Comparison of ENCODE assay signal across 36 cellular contexts in genomic region chr15:31047437-31047836, GRCh38. TPM values are rescaled to one million over a fixed set of nuclear protein-coding genes. Genes with fewer than 3 reads are reported as not detected.
"Had no signal": no experiment of that assay in that cellular context is flagged by ENCODE, and none has a peak within 500 bp of the region (broad histone marks: within the 10 kb centered on the region; RNA-seq: fewer than 3 reads in every experiment).

No MANE protein-coding gene starts in this region.

- H3K36me3 Mint-ChIP-seq: activated naive CD4-positive, alpha-beta T cell treated with anti-CD3 and anti-CD28 coated beads, Interleukin-2, amount 50 U/mL, for 24 hours had no signal

- DNase-seq: activated CD4-positive, alpha-beta T cell treated with anti-CD3 and anti-CD28 coated beads, Interleukin-2, amount 10 ng/mL, durations not matched to agents 24 days and 14 days; activated CD4-positive, alpha-beta T cell treated with anti-CD3 and anti-CD28 coated beads, Interleukin-2, amount 50 U/mL, for 4 hours; activated CD8-positive, alpha-beta T cell treated with anti-CD3 and anti-CD28 coated beads for 36 hours; activated effector memory CD4-positive, alpha-beta T cell treated with anti-CD3 and anti-CD28 coated beads, Interleukin-2, amount 50 U/mL, for 16 hours; activated naive CD4-positive, alpha-beta T cell; activated naive CD8-positive, alpha-beta T cell treated with anti-CD3 and anti-CD28 coated beads, Interleukin-2, amount 10 ng/mL, durations not matched to agents 7 days and 5 days; activated T-cell treated with anti-CD3 and anti-CD28 coated beads, Interleukin-2, amount 50 U/mL, for 1 hour; activated T-cell treated with anti-CD3 and anti-CD28 coated beads, Interleukin-2, amount 50 U/mL, for 72 hours; amygdala; Kasumi-1; KG1; MM.1S; MV-4-11; NCI-H1092; NCI-H1436 treated with DMSO at 0.1 percent for 48 hours; NCI-H1694 treated with DMSO at 0.1 percent for 48 hours; NCI-H2029; NCI-H2171; NCI-H510A; NCI-H526; NCI-H748 treated with DMSO at 0.1 percent for 48 hours; NK-92 treated with Interleukin-12 subunit alpha and Interleukin-12 subunit beta, amount 100 ng/mL, for 24 hours; PC-3; Peyer's patch; SW 1271; T-helper 1 cell; T-helper 2 cell; T-helper 9 cell had no signal

- H3K27ac Mint-ChIP-seq: activated CD4-positive, alpha-beta T cell treated with anti-CD3 and anti-CD28 coated beads, Interleukin-2, amount 10 ng/mL, durations not matched to agents 24 days and 14 days; activated CD8-positive, alpha-beta T cell treated with anti-CD3 and anti-CD28 coated beads for 36 hours; activated naive CD4-positive, alpha-beta T cell treated with anti-CD3 and anti-CD28 coated beads, Interleukin-2, amount 50 U/mL, for 24 hours; activated naive CD8-positive, alpha-beta T cell treated with anti-CD3 and anti-CD28 coated beads, Interleukin-2, amount 10 ng/mL, durations not matched to agents 7 days and 5 days; activated T-cell treated with anti-CD3 and anti-CD28 coated beads, Interleukin-2, amount 50 U/mL, for 72 hours; activated T-helper 17 cell treated with anti-CD3 and anti-CD28 coated beads, Interleukin-2, amount 50 U/mL, for 72 hours had no signal

- H3K4me3 Mint-ChIP-seq: activated CD4-positive, alpha-beta T cell treated with anti-CD3 and anti-CD28 coated beads, Interleukin-2, amount 10 ng/mL, durations not matched to agents 24 days and 14 days; activated CD8-positive, alpha-beta T cell treated with anti-CD3 and anti-CD28 coated beads for 36 hours; activated naive CD4-positive, alpha-beta T cell treated with anti-CD3 and anti-CD28 coated beads, Interleukin-2, amount 50 U/mL, for 24 hours; activated naive CD8-positive, alpha-beta T cell treated with anti-CD3 and anti-CD28 coated beads, Interleukin-2, amount 10 ng/mL, durations not matched to agents 7 days and 5 days; activated T-cell treated with anti-CD3 and anti-CD28 coated beads, Interleukin-2, amount 50 U/mL, for 72 hours; activated T-helper 17 cell treated with anti-CD3 and anti-CD28 coated beads, Interleukin-2, amount 50 U/mL, for 72 hours had no signal

- H3K9me3 Mint-ChIP-seq: activated CD4-positive, alpha-beta T cell treated with anti-CD3 and anti-CD28 coated beads, Interleukin-2, amount 10 ng/mL, durations not matched to agents 24 days and 14 days; activated CD8-positive, alpha-beta T cell treated with anti-CD3 and anti-CD28 coated beads for 36 hours; activated naive CD4-positive, alpha-beta T cell treated with anti-CD3 and anti-CD28 coated beads, Interleukin-2, amount 50 U/mL, for 24 hours; activated T-cell treated with anti-CD3 and anti-CD28 coated beads, Interleukin-2, amount 50 U/mL, for 72 hours; activated T-helper 17 cell treated with anti-CD3 and anti-CD28 coated beads, Interleukin-2, amount 50 U/mL, for 72 hours had no signal

- H3K27me3 Mint-ChIP-seq: activated naive CD4-positive, alpha-beta T cell treated with anti-CD3 and anti-CD28 coated beads, Interleukin-2, amount 50 U/mL, for 24 hours had no signal

- H3K27me3 ChIP-seq: ascending aorta, cardiac muscle cell, Peyer's patch had no signal

- H3K4me1 ChIP-seq: ascending aorta had no signal

- H3K27ac ChIP-seq: ascending aorta, cardiac muscle cell, Peyer's patch, RWPE1, VCaP had no signal

- H3K4me3 ChIP-seq: ascending aorta, cardiac muscle cell, Peyer's patch had no signal

- ATAC-seq: activated CD8-positive, alpha-beta T cell treated with anti-CD3 and anti-CD28 coated beads for 36 hours; activated T-cell treated with anti-CD3 and anti-CD28 coated beads, Interleukin-2, amount 50 U/mL, for 72 hours; activated T-helper 17 cell treated with anti-CD3 and anti-CD28 coated beads, Interleukin-2, amount 50 U/mL, for 72 hours; PC-3 had no signal

- H3K36me3 ChIP-seq: ascending aorta, cardiac muscle cell, Peyer's patch had no signal

RNA-seq across cellular contexts. Expression of gene TRPM1, which starts 54.1 kb away (rescaled TPM):
- total RNA-seq: activated CD4-positive, alpha-beta T cell treated with anti-CD3 and anti-CD28 coated beads, Interleukin-2, amount 10 ng/mL, durations not matched to agents 24 days and 14 days; activated CD8-positive, alpha-beta memory T cell treated with anti-CD3 and anti-CD28 coated beads for 36 hours; activated CD8-positive, alpha-beta T cell treated with anti-CD3 and anti-CD28 coated beads for 36 hours; activated naive CD8-positive, alpha-beta T cell treated with anti-CD3 and anti-CD28 coated beads, Interleukin-2, amount 10 ng/mL, durations not matched to agents 7 days and 5 days; activated T-cell treated with anti-CD3 and anti-CD28 coated beads, Interleukin-2, amount 50 U/mL, for 72 hours; activated T-helper 17 cell treated with anti-CD3 and anti-CD28 coated beads, Interleukin-2, amount 50 U/mL, for 72 hours; ascending aorta; cardiac muscle cell; PC-3; Peyer's patch; Right ventricle myocardium superior had no signal
- polyA plus RNA-seq: cardiac muscle cell had no signal
